In the genomic region with DNA sequence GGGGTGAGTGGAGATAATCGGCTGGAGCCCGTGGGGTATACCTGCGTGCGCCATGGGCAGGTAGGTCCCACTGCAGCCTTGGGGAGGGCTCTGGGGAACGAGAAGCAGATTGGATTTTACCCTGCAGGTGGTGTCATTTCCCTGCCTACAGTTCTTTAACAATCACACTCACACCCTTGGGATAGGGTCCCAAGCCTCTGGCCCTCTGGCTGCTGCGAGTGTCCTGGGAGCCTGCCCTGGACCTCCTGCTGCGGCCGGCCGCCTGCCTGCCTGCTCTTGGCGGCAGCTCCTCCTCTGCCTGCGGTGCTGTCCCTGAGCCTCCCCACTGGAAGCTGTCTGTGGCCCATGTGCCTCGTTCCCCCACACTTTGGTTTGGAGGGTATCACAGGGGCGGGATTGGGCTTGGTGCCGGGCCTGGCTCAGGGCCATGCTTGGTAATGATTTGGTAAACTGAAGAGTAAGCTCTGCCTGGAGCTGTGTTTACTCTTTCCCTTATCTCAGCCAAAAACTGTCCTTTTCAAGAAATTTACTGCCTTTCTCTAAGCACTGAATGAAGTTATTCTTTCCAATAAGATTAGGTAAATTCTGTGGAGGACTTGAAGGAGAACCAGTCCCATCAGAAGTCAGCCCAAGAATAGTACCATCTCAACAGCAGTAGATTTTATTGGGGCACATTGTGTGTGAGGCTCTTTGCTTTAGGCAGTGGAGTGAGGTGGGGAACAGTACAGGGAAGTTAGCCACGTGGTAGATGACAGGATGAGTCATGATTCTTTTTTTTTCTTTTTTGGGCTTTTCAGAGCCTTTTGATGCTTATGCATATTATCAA, we compare ENCODE assay signal across 9 cellular contexts. TPM values are rescaled to one million over a fixed set of nuclear protein-coding genes. Genes with fewer than 3 reads are reported as not detected.
DNase-seq lines count a peak whose midpoint lies in the region; ATAC-seq, FAIRE-seq and TF ChIP-seq lines count a peak whose summit lies in the region.
"Had no signal": no experiment of that assay in that cellular context is flagged by ENCODE, and none has a peak within 500 bp of the region (broad histone marks: within the 10 kb centered on the region; RNA-seq: fewer than 3 reads in every experiment).

No MANE protein-coding gene starts in this region.

- no peak overlapping the region for H2AFZ ChIP-seq in endothelial cell of umbilical vein (ENCODE audit: low read depth, low read length)

- dilution Hi-C loops in endothelial cell of umbilical vein (cut with MboI; ENCODE audit: extremely low pct_ligation_motif_present, low sequenced_read_pairs) = no loop called here

- H3K4me3 ChIP-seq in endothelial cell of umbilical vein (replicated peaks in 1 of 3; ENCODE audit: insufficient read depth in 1 of 3, low read depth in 1 of 3, low read length in 3 of 3) = no peak overlapping the region
- H3K4me3 ChIP-seq: SK-N-MC had no signal

- no peak for TF ChIP-seq CTCF in endothelial cell of umbilical vein (IDR thresholded peaks at IDR 0.05; ENCODE audit: extremely low read depth in 1 of 2, insufficient read depth in 1 of 2, low read depth in 1 of 2, low read length in 2 of 2)
- TF ChIP-seq CTCF in omental fat pad (IDR thresholded peaks at IDR 0.05) = no peak

- CTCF ChIA-PET in endothelial cell of umbilical vein (lab: Charles Lee) = interaction anchor here (0.7 to 2.1 kb wide), 4 partner anchors 12 to 17 kb away, joined by 3 to 11 read pairs (median 4); no protein-coding TSS in a partner anchor

- intact Hi-C loops in endothelial cell of umbilical vein (cut with micrococcal nuclease) = no loop called here

- H3K27me3 ChIP-seq in endothelial cell of umbilical vein (ENCODE audit: control insufficient read depth in 2 of 2, insufficient read depth in 2 of 2, low read length in 2 of 2) = no peaks in the 10 kb centered on the region

- POLR2A ChIA-PET in endothelial cell of umbilical vein (lab: Charles Lee) = no interaction called here

- H3K9ac ChIP-seq in endothelial cell of umbilical vein (replicated peaks; ENCODE audit: extremely low read depth, insufficient read depth, low read length) = no peak overlapping the region

- H3K9me3 ChIP-seq in endothelial cell of umbilical vein (replicated peaks; ENCODE audit: control insufficient read depth, insufficient read depth, low read length) = no peaks in the 10 kb centered on the region

- no peaks in the 10 kb centered on the region for H3K9me1 ChIP-seq in endothelial cell of umbilical vein (replicated peaks; ENCODE audit: control insufficient read depth, extremely low read depth, insufficient read depth, low read length)

- no peaks in the 10 kb centered on the region for H3K36me3 ChIP-seq in endothelial cell of umbilical vein (ENCODE audit: control insufficient read depth in 2 of 2, extremely low read depth in 1 of 2, insufficient read depth in 2 of 2, low read length in 2 of 2)

- peaks cover 24% of the 10 kb centered on the region for H3K4me1 ChIP-seq in endothelial cell of umbilical vein (ENCODE audit: control insufficient read depth, extremely low read depth, insufficient read depth, low read length)

- no peaks in the 10 kb centered on the region for H4K20me1 ChIP-seq in endothelial cell of umbilical vein (replicated peaks; ENCODE audit: control insufficient read depth, extremely low read depth, insufficient read depth, low read length)

- FAIRE-seq in endothelial cell of umbilical vein (lab: Jason Lieb, UNC) (peak; percentile 15), RCC 7860 (lab: Jason Lieb, UNC) (no peak)

- peaks cover 17% of the 10 kb centered on the region for H3K79me2 ChIP-seq in endothelial cell of umbilical vein (ENCODE audit: control insufficient read depth, insufficient read depth, low read length)

- no TSS peak for BruUV-seq in endothelial cell of umbilical vein (replicated peaks; lab: Mats Ljungman, UMichigan)

- no peak overlapping the region for H3K27ac ChIP-seq in endothelial cell of umbilical vein (ENCODE audit: insufficient read depth, low read depth, low read length)
- H3K27ac ChIP-seq: SK-N-MC had no signal

- TF ChIP-seq POLR2A in endothelial cell of umbilical vein (IDR thresholded peaks at IDR 0.05; ENCODE audit: low read depth, low read length) = no peak

- peak; percentile 88 for ATAC-seq in omental fat pad (ENCODE audit: low FRiP score)

- peak; percentile 27 for DNase-seq in D341Med (ENCODE audit: low spot score)
- peak; percentile 57 for DNase-seq in NOMO-1 treated with DMSO at 0.1 percent for 48 hours (lab: John Stamatoyannopoulos, UW; ENCODE audit: unreplicated experiment)
- DNase-seq in endothelial cell of umbilical vein (ENCODE audit: low read depth, low spot score) = no peak
- no peak for DNase-seq in omental fat pad (ENCODE audit: low spot score)
- no peak for DNase-seq in NCI-H2107 treated with DMSO at 0.1 percent for 48 hours (lab: John Stamatoyannopoulos, UW; ENCODE audit: unreplicated experiment)
- DNase-seq in NCI-H526 (lab: John Stamatoyannopoulos, UW) = no peak
- DNase-seq in RCC 7860 (ENCODE audit: low spot score) = no peak
- no peak for DNase-seq in NCI-H2227 (lab: John Stamatoyannopoulos, UW; ENCODE audit: unreplicated experiment)

- H3K4me2 ChIP-seq in endothelial cell of umbilical vein (ENCODE audit: insufficient read depth, low read length) = no peak overlapping the region

TF ChIP-seq in endothelial cell of umbilical vein, 7 proteins besides CTCF, POLR2A, EP300 and RAD21:
- TF ChIP-seq, protein P1, sequence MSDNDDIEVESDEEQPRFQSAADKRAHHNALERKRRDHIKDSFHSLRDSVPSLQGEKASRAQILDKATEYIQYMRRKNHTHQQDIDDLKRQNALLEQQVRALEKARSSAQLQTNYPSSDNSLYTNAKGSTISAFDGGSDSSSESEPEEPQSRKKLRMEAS (IDR thresholded peaks at IDR 0.05; ENCODE audit: insufficient read depth, insufficient read length) = peak; percentile 30
- TF ChIP-seq FOS (IDR thresholded peaks at IDR 0.05; ENCODE audit: borderline replicate concordance, insufficient read depth, low read length) = peak; percentile 75
- TF ChIP-seq GATA2 (IDR thresholded peaks at IDR 0.05; ENCODE audit: insufficient read depth, insufficient read length, low read depth, low read length) = no peak
- peak; percentile 64 for TF ChIP-seq JUN (IDR thresholded peaks at IDR 0.05; ENCODE audit: borderline replicate concordance, insufficient read depth, insufficient read length, low read depth)

RNA-seq across cellular contexts. Expression of a gene that starts 53.7 kb away (rescaled TPM):
- total RNA-seq in endothelial cell of umbilical vein (32.4 and 32.9 TPM in 2 replicates), omental fat pad (10 to 100 TPM; 21.3 to 31.2 (median 24.5) TPM)
- 23.2 and 26.1 TPM in 2 replicates for polyA plus RNA-seq in endothelial cell of umbilical vein
- polyA plus RNA-seq in endothelial cell of umbilical vein (2011; cell fraction: cytosol; rRNA removed) = 21.4 and 21.7 TPM in 2 replicates
- polyA plus RNA-seq in endothelial cell of umbilical vein (2011; cell fraction: nucleus; rRNA removed) = 18.9 and 19.7 TPM in 2 replicates
- 19.8 and 23.4 TPM in 2 replicates for polyA plus RNA-seq in endothelial cell of umbilical vein (2012)
- 25.6 and 29.5 TPM in 2 replicates for polyA minus RNA-seq in endothelial cell of umbilical vein
- polyA minus RNA-seq in endothelial cell of umbilical vein (2011; cell fraction: cytosol; rRNA and poly(A)+ RNA removed) = 7.7 TPM
- polyA minus RNA-seq in endothelial cell of umbilical vein (2011; cell fraction: nucleus; rRNA and poly(A)+ RNA removed) = 24.2 and 29.1 TPM in 2 replicates

Comparison
In these comparisons a context has a peak if more than half of its experiments do, and no peak if none do; other contexts are left out.
1. DNase-seq: peak in D341Med (single experiment) and NOMO-1 treated with DMSO at 0.1 percent for 48 hours (single experiment); none in endothelial cell of umbilical vein (single experiment), omental fat pad (single experiment), NCI-H2107 treated with DMSO at 0.1 percent for 48 hours (single experiment), NCI-H526 (0 of 2), RCC 7860 (single experiment) and NCI-H2227 (single experiment).